8 cellular contexts compared by ENCODE assay signal in genomic region chr11:66081505-66081904, GRCh38. TPM values are rescaled to one million over a fixed set of nuclear protein-coding genes. Genes with fewer than 3 reads are reported as not detected.
DNase-seq lines count a peak whose midpoint lies in the region; ATAC-seq lines count a peak whose summit lies in the region.

No MANE protein-coding gene starts in this region.

- DNase-seq in DMS53 (lab: John Stamatoyannopoulos, UW) (peak; percentile 77), H4 (ENCODE audit: low spot score) (peak; percentile 48), NCI-H2196 treated with DMSO at 0.1 percent for 48 hours (lab: John Stamatoyannopoulos, UW; ENCODE audit: unreplicated experiment) (peak; percentile 63), ecto neural progenitor cell (ENCODE audit: low spot score) (no peak)
- DNase-seq in activated CD8-positive, alpha-beta memory T cell treated with anti-CD3 and anti-CD28 coated beads for 1 hour (ENCODE audit: extremely low read depth in 1 of 2, low read depth in 1 of 2) = peak; percentile 31 to 51

- H3K4me1 ChIP-seq in esophagus (ENCODE audit: control insufficient read depth in 2 of 2, insufficient read depth in 2 of 2, low read length in 1 of 2) (peaks cover 0 to 5% of the 10 kb centered on the region in 2 donors), rectal smooth muscle tissue (ENCODE audit: control insufficient read depth, insufficient read depth, low read length) (peaks cover 9% of the 10 kb centered on the region)

- 15 to 18% methylated on average over 5 of the region's 5 CpGs for WGBS in esophagus, 2 donors

- H3K4me3 ChIP-seq in esophagus (ENCODE audit: low read depth in 1 of 2, low read length in 2 of 2) (no peak overlapping the region), rectal smooth muscle tissue (ENCODE audit: low read length) (no peak overlapping the region)

- H3K27me3 ChIP-seq in esophagus (ENCODE audit: control insufficient read depth in 1 of 2, insufficient read depth in 2 of 2, low read length in 2 of 2) = no peaks in the 10 kb centered on the region
- H3K27me3 ChIP-seq in rectal smooth muscle tissue (ENCODE audit: control insufficient read depth, insufficient read depth, low read length) = no peaks in the 10 kb centered on the region

- H3K36me3 ChIP-seq in esophagus (ENCODE audit: control insufficient read depth in 2 of 2, insufficient read depth in 2 of 2, low read length in 1 of 2) (peaks cover 0 to 3% of the 10 kb centered on the region in 2 donors), rectal smooth muscle tissue (ENCODE audit: control insufficient read depth, insufficient read depth, low read length) (no peaks in the 10 kb centered on the region)

- H3K27ac ChIP-seq in esophagus (ENCODE audit: low read depth in 2 of 2, low read length in 1 of 2) (peak overlapping the region; percentile 72 to 84), rectal smooth muscle tissue (ENCODE audit: low read depth, low read length) (peak overlapping the region; percentile 10)

- no peak overlapping the region for H3K9ac ChIP-seq in rectal smooth muscle tissue (ENCODE audit: low read length)

- no peak for ATAC-seq in GM19395 (IDR thresholded peaks at IDR 0.05; ENCODE audit: unreplicated experiment)

- no peaks in the 10 kb centered on the region for H3K9me3 ChIP-seq in esophagus (ENCODE audit: control insufficient read depth in 2 of 2, insufficient read depth in 1 of 2, low read depth in 1 of 2, low read length in 1 of 2)

RNA-seq across cellular contexts. Expression of gene PACS1, which starts 11.4 kb away (rescaled TPM):
- 7.6 and 8.9 TPM in 2 replicates for total RNA-seq in H4 (2014; rRNA removed; shearing (Covaris generic))
- 10 to 100 TPM; 16.0 to 24.8 TPM for polyA plus RNA-seq in esophagus

RNA-seq across cellular contexts. Expression of gene SF3B2, which starts 29.3 kb away (rescaled TPM):
- total RNA-seq in H4 (2014; rRNA removed; shearing (Covaris generic)) = 135 and 140 TPM in 2 replicates
- 10 to 100 TPM; 61.9 to 80.2 TPM for polyA plus RNA-seq in esophagus

RNA-seq across cellular contexts. Expression of gene GAL3ST3, which starts 32.5 kb away (rescaled TPM):
- not detected in 2 replicates for total RNA-seq in H4 (2014; rRNA removed; shearing (Covaris generic))
- polyA plus RNA-seq in esophagus = under 1 TPM in 1 of 2 donors, not detected in 1; 0.01 TPM

RNA-seq across cellular contexts. Expression of gene CATSPER1, which starts 55.2 kb away (rescaled TPM):
- 2.6 and 4.6 TPM in 2 replicates for total RNA-seq in H4 (2014; rRNA removed; shearing (Covaris generic))
- under 1 TPM; 0.05 to 0.06 TPM for polyA plus RNA-seq in esophagus
